8 cellular contexts compared by ENCODE assay signal in genomic region chr13:48977973-48978372, GRCh38. TPM values are rescaled to one million over a fixed set of nuclear protein-coding genes. Genes with fewer than 3 reads are reported as not detected.
DNase-seq lines count a peak whose midpoint lies in the region; ATAC-seq and TF ChIP-seq lines count a peak whose summit lies in the region.

No MANE protein-coding gene starts in this region.

- peak overlapping the region; percentile 90 for H3K4me3 Mint-ChIP-seq in activated CD4-positive, alpha-beta T cell treated with anti-CD3 and anti-CD28 coated beads, Interleukin-2, amount 10 ng/mL, durations not matched to agents 7 days and 5 days
- H3K4me3 Mint-ChIP-seq in stimulated activated memory B cell treated with anti-CD40 and anti-IgM and Interleukin-4, amounts not matched to agents 10 μg/mL and 1 μg/mL and 100 μg/mL, for 72 hours = peak overlapping the region; percentile 65

- peak overlapping the region; percentile 94 for H3K4me3 ChIP-seq in fibroblast of pulmonary artery (replicated peaks; ENCODE audit: low read depth, low read length)

- intact Hi-C loops in sciatic nerve (cut with DNase I) = no loop called here

- no peak for DNase-seq in activated CD4-positive, alpha-beta T cell treated with anti-CD3 and anti-CD28 coated beads, Interleukin-2, amount 10 ng/mL, durations not matched to agents 7 days and 5 days
- DNase-seq in activated CD4-positive, alpha-beta T cell treated with anti-CD3 and anti-CD28 coated beads, Interleukin-2, amount 50 U/mL, for 1 hour = no peak
- DNase-seq in RPMI7951 (ENCODE audit: low read depth) (peak; percentile 6), fibroblast of pulmonary artery (ENCODE audit: low read depth) (peak; percentile 29), sciatic nerve (ENCODE audit: low spot score) (no peak), NCI-H510A treated with DMSO at 0.1 percent for 48 hours (lab: John Stamatoyannopoulos, UW) (no peak)

- no peak overlapping the region for H3K27ac Mint-ChIP-seq in activated CD4-positive, alpha-beta T cell treated with anti-CD3 and anti-CD28 coated beads, Interleukin-2, amount 10 ng/mL, durations not matched to agents 7 days and 5 days
- H3K27ac Mint-ChIP-seq in stimulated activated memory B cell treated with anti-CD40 and anti-IgM and Interleukin-4, amounts not matched to agents 10 μg/mL and 1 μg/mL and 100 μg/mL, for 72 hours = peak overlapping the region; percentile 93

- H3K36me3 Mint-ChIP-seq in activated CD4-positive, alpha-beta T cell treated with anti-CD3 and anti-CD28 coated beads, Interleukin-2, amount 10 ng/mL, durations not matched to agents 7 days and 5 days (ENCODE audit: low read depth) = peaks cover 29% of the 10 kb centered on the region
- peaks cover 7% of the 10 kb centered on the region for H3K36me3 Mint-ChIP-seq in stimulated activated memory B cell treated with anti-CD40 and anti-IgM and Interleukin-4, amounts not matched to agents 10 μg/mL and 1 μg/mL and 100 μg/mL, for 72 hours

- no peaks in the 10 kb centered on the region for H3K27me3 Mint-ChIP-seq in activated CD4-positive, alpha-beta T cell treated with anti-CD3 and anti-CD28 coated beads, Interleukin-2, amount 10 ng/mL, durations not matched to agents 7 days and 5 days
- no peaks in the 10 kb centered on the region for H3K27me3 Mint-ChIP-seq in stimulated activated memory B cell treated with anti-CD40 and anti-IgM and Interleukin-4, amounts not matched to agents 10 μg/mL and 1 μg/mL and 100 μg/mL, for 72 hours

- POLR2A ChIA-PET in activated CD4-positive, alpha-beta T cell treated with anti-CD3 and anti-CD28 coated beads, Interleukin-2, amount 10 ng/mL, durations not matched to agents 7 days and 5 days (lab: Charles Lee) = no interaction called here

- peaks cover 20% of the 10 kb centered on the region for H3K9me3 Mint-ChIP-seq in activated CD4-positive, alpha-beta T cell treated with anti-CD3 and anti-CD28 coated beads, Interleukin-2, amount 10 ng/mL, durations not matched to agents 7 days and 5 days
- peaks cover 12% of the 10 kb centered on the region for H3K9me3 Mint-ChIP-seq in stimulated activated memory B cell treated with anti-CD40 and anti-IgM and Interleukin-4, amounts not matched to agents 10 μg/mL and 1 μg/mL and 100 μg/mL, for 72 hours

- H3K4me1 Mint-ChIP-seq in activated CD4-positive, alpha-beta T cell treated with anti-CD3 and anti-CD28 coated beads, Interleukin-2, amount 10 ng/mL, durations not matched to agents 7 days and 5 days = peaks cover 43% of the 10 kb centered on the region
- H3K4me1 Mint-ChIP-seq in stimulated activated memory B cell treated with anti-CD40 and anti-IgM and Interleukin-4, amounts not matched to agents 10 μg/mL and 1 μg/mL and 100 μg/mL, for 72 hours = peaks cover 41% of the 10 kb centered on the region

- no peak for ATAC-seq in stimulated activated memory B cell treated with anti-CD40 and anti-IgM and Interleukin-4, amounts not matched to agents 10 μg/mL and 1 μg/mL and 100 μg/mL, for 72 hours
- ATAC-seq in GM19035 (IDR thresholded peaks at IDR 0.05; ENCODE audit: unreplicated experiment) (no peak), sciatic nerve (no peak)

- no peak for TF ChIP-seq CTCF in fibroblast of pulmonary artery (IDR thresholded peaks at IDR 0.05; ENCODE audit: low read length, missing control alignments)

- CTCF ChIA-PET in activated CD4-positive, alpha-beta T cell treated with anti-CD3 and anti-CD28 coated beads, Interleukin-2, amount 10 ng/mL, durations not matched to agents 7 days and 5 days (lab: Charles Lee) = interaction anchor here (1.2 kb wide), 1 partner anchor 20 kb away, joined by 3 read pairs; no protein-coding TSS in a partner anchor

RNA-seq across cellular contexts. Expression of gene FNDC3A, which starts 2.3 kb away (rescaled TPM):
- total RNA-seq in activated CD4-positive, alpha-beta T cell treated with anti-CD3 and anti-CD28 coated beads, Interleukin-2, amount 10 ng/mL, durations not matched to agents 7 days and 5 days = 10 to 100 TPM; 24.1 to 28.1 TPM
- total RNA-seq in RPMI7951 (2014; rRNA removed; shearing (Covaris generic)) = 29.5 and 40.0 TPM in 2 replicates
- total RNA-seq in sciatic nerve = 60.0 TPM

Comparison
In these comparisons a context has a peak if more than half of its experiments do, and no peak if none do; other contexts are left out.
1. DNase-seq: peak in RPMI7951 (single experiment) and fibroblast of pulmonary artery (single experiment); none in activated CD4-positive, alpha-beta T cell treated with anti-CD3 and anti-CD28 coated beads, Interleukin-2, amount 10 ng/mL, durations not matched to agents 7 days and 5 days (single experiment), activated CD4-positive, alpha-beta T cell treated with anti-CD3 and anti-CD28 coated beads, Interleukin-2, amount 50 U/mL, for 1 hour (single experiment), sciatic nerve (single experiment) and NCI-H510A treated with DMSO at 0.1 percent for 48 hours (single experiment).